Comparison of ENCODE assay signal across 2 cellular contexts in the genomic region with DNA sequence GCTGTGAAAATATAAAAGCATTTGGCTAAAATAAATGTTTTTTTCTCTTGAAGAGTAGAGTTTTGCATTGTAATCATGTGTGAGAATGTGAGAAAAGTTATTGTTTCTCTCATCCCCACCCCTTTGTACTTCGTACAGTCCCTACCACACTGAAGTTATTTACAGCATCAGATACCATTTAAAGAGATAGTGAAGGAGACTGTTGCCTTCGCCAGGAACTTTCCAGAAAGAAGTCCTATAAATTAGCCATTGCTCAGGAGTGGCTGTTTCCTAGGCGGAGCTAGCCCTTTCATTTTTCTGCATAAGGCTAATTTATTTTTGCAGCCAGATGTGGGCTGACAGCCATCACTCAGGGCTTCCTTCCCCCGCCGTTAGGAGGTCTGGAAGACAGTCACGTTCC.
TF ChIP-seq lines count a peak whose summit lies in the region.

No MANE protein-coding gene starts in this region.

TF ChIP-seq in HEK293T, 16 proteins besides CTCF, POLR2A, EP300 and RAD21:
- TF ChIP-seq ELF4 (IDR thresholded peaks at IDR 0.05), result no peak
- TF ChIP-seq, protein P1, sequence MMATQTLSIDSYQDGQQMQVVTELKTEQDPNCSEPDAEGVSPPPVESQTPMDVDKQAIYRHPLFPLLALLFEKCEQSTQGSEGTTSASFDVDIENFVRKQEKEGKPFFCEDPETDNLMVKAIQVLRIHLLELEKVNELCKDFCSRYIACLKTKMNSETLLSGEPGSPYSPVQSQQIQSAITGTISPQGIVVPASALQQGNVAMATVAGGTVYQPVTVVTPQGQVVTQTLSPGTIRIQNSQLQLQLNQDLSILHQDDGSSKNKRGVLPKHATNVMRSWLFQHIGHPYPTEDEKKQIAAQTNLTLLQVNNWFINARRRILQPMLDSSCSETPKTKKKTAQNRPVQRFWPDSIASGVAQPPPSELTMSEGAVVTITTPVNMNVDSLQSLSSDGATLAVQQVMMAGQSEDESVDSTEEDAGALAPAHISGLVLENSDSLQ (IDR thresholded peaks at IDR 0.05), result peak; percentile 65
TF ChIP-seq in HEK293T: peak in this region for 1.

TF ChIP-seq in HepG2, 621 proteins besides CTCF, POLR2A, EP300 and RAD21:
- TF ChIP-seq, protein P2, sequence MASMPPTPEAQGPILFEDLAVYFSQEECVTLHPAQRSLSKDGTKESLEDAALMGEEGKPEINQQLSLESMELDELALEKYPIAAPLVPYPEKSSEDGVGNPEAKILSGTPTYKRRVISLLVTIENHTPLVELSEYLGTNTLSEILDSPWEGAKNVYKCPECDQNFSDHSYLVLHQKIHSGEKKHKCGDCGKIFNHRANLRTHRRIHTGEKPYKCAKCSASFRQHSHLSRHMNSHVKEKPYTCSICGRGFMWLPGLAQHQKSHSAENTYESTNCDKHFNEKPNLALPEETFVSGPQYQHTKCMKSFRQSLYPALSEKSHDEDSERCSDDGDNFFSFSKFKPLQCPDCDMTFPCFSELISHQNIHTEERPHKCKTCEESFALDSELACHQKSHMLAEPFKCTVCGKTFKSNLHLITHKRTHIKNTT (CRISPR knock-in tag; IDR thresholded peaks at IDR 0.05), result no peak
- TF ChIP-seq RARA (CRISPR knock-in tag; IDR thresholded peaks at IDR 0.05) (no peak), ZNF225 (CRISPR knock-in tag; IDR thresholded peaks at IDR 0.05) (no peak), REPIN1 (CRISPR knock-in tag; IDR thresholded peaks at IDR 0.05; ENCODE audit: borderline replicate concordance, low read depth) (no peak), YEATS4 (CRISPR knock-in tag; IDR thresholded peaks at IDR 0.05; ENCODE audit: borderline replicate concordance) (no peak)
- TF ChIP-seq, protein P3, sequence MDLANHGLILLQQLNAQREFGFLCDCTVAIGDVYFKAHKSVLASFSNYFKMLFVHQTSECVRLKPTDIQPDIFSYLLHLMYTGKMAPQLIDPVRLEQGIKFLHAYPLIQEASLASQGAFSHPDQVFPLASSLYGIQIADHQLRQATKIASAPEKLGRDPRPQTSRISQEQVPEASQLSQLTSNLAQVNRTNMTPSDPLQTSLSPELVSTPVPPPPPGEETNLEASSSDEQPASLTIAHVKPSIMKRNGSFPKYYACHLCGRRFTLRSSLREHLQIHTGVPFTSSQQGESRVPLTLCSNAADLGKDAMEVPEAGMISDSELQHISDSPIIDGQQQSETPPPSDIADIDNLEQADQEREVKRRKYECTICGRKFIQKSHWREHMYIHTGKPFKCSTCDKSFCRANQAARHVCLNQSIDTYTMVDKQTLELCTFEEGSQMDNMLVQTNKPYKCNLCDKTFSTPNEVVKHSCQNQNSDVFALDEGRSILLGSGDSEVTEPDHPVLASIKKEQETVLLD (CRISPR knock-in tag; IDR thresholded peaks at IDR 0.05; ENCODE audit: low read depth), result no peak
TF ChIP-seq in HepG2: peak in this region for 0.
